ENCODE assay signal across 8 cellular contexts in genomic region chr9:129143031-129143441, GRCh38. TPM values are rescaled to one million over a fixed set of nuclear protein-coding genes. Genes with fewer than 3 reads are reported as not detected.
DNase-seq lines count a peak whose midpoint lies in the region; ATAC-seq and TF ChIP-seq lines count a peak whose summit lies in the region.

No MANE protein-coding gene starts in this region.

- no peaks in the 10 kb centered on the region for H3K27me3 Mint-ChIP-seq in activated CD8-positive, alpha-beta T cell treated with anti-CD3 and anti-CD28 coated beads, Interleukin-2, amount 10 ng/mL, durations not matched to agents 7 days and 5 days (ENCODE audit: low read depth)

- TF ChIP-seq POLR2A in GM19099 (IDR thresholded peaks at IDR 0.05; ENCODE audit: extremely low read depth, insufficient read length, low read depth): peak; percentile 12

- peak overlapping the region; percentile 45 for H3K4me3 ChIP-seq in AG04450 (ENCODE audit: low read depth, low read length)

- peaks cover 50% of the 10 kb centered on the region for H3K4me1 Mint-ChIP-seq in activated CD8-positive, alpha-beta T cell treated with anti-CD3 and anti-CD28 coated beads, Interleukin-2, amount 10 ng/mL, durations not matched to agents 7 days and 5 days (ENCODE audit: low read depth)

- H3K27ac Mint-ChIP-seq in activated CD8-positive, alpha-beta T cell treated with anti-CD3 and anti-CD28 coated beads, Interleukin-2, amount 10 ng/mL, durations not matched to agents 7 days and 5 days: peak overlapping the region; percentile 57

- POLR2A ChIA-PET in AG04450 (lab: Yijun Ruan, JAX): interaction anchor here (0.9 to 3.7 kb wide), 10 partner anchors 9 to 471 kb away, joined by 3 to 29 read pairs (median 4); partner anchors contain the start of gene IER5L
- POLR2A ChIA-PET in activated CD8-positive, alpha-beta T cell treated with anti-CD3 and anti-CD28 coated beads, Interleukin-2, amount 10 ng/mL, durations not matched to agents 7 days and 5 days (lab: Charles Lee): interaction anchor here (0.6 to 1.8 kb wide), 7 partner anchors 31 to 484 kb away, joined by 3 to 5 read pairs (median 3); no protein-coding TSS in a partner anchor

- no peaks in the 10 kb centered on the region for H3K9me3 Mint-ChIP-seq in activated CD8-positive, alpha-beta T cell treated with anti-CD3 and anti-CD28 coated beads, Interleukin-2, amount 10 ng/mL, durations not matched to agents 7 days and 5 days (ENCODE audit: insufficient read depth)

- peak; percentile 94 for TF ChIP-seq CTCF in AG04450 (IDR thresholded peaks at IDR 0.05; ENCODE audit: low read depth, low read length)

- DNase-seq in AG04450 (ENCODE audit: low read depth, low spot score) (peak; percentile 77), NCI-H446 (lab: John Stamatoyannopoulos, UW) (peak; percentile 71 to 82), lung microvascular endothelial cell (ENCODE audit: low read depth in 2 of 2) (peak; percentile 72 to 93)
- DNase-seq in activated CD8-positive, alpha-beta T cell treated with anti-CD3 and anti-CD28 coated beads, Interleukin-2, amount 10 ng/mL, durations not matched to agents 7 days and 5 days: peak; percentile 82
- peak; percentile 70 for DNase-seq in effector CD4-positive, alpha-beta T cell
- DNase-seq in stimulated activated CD4-positive, alpha-beta T cell treated with anti-CD3 and anti-CD28 coated beads, TNF-alpha, amount 100 ng/mL, for 48 hours (ENCODE audit: low read depth in 3 of 3): peak; percentile 53 to 72 (median 58)

- H3K9me3 ChIP-seq in AG04450 (ENCODE audit: control insufficient read depth, insufficient read depth, low read length): no peaks in the 10 kb centered on the region; the same call in 1 of the 2 replicates

- peak overlapping the region; percentile 100 for H3K27ac ChIP-seq in AG04450 (ENCODE audit: low read depth, low read length)

- no peaks in the 10 kb centered on the region for H3K27me3 ChIP-seq in AG04450 (ENCODE audit: control insufficient read depth, insufficient read depth, low read length)

- H3K36me3 Mint-ChIP-seq in activated CD8-positive, alpha-beta T cell treated with anti-CD3 and anti-CD28 coated beads, Interleukin-2, amount 10 ng/mL, durations not matched to agents 7 days and 5 days (ENCODE audit: low read depth): peaks cover 17% of the 10 kb centered on the region

- H3K4me3 Mint-ChIP-seq in activated CD8-positive, alpha-beta T cell treated with anti-CD3 and anti-CD28 coated beads, Interleukin-2, amount 10 ng/mL, durations not matched to agents 7 days and 5 days: no peak overlapping the region

- no peak for ATAC-seq in activated CD8-positive, alpha-beta T cell treated with anti-CD3 and anti-CD28 coated beads, Interleukin-2, amount 10 ng/mL, durations not matched to agents 7 days and 5 days
- ATAC-seq in HG02623 (IDR thresholded peaks at IDR 0.05; ENCODE audit: unreplicated experiment): no peak

- CTCF ChIA-PET in AG04450 (lab: Charles Lee): interaction anchor here (0.5 to 16.1 kb wide), 41 partner anchors 9 to 634 kb away, joined by 3 to 302 read pairs (median 4); partner anchors contain the start of genes C9orf50 and NTMT1
- CTCF ChIA-PET in activated CD8-positive, alpha-beta T cell treated with anti-CD3 and anti-CD28 coated beads, Interleukin-2, amount 10 ng/mL, durations not matched to agents 7 days and 5 days (lab: Charles Lee): interaction anchor here (0.6 to 8.8 kb wide), 52 partner anchors 9 to 595 kb away, joined by 3 to 190 read pairs (median 4); partner anchors contain the start of genes C9orf50, DOLPP1, IER5L and NTMT1

RNA-seq across cellular contexts. Expression of gene PTPA, which starts 31.8 kb away (rescaled TPM):
- polyA plus RNA-seq in AG04450 (2011; rRNA removed): 140 and 159 TPM in 2 replicates
- polyA minus RNA-seq in AG04450 (2011; rRNA and poly(A)+ RNA removed): 141 and 154 TPM in 2 replicates
- total RNA-seq in activated CD8-positive, alpha-beta T cell treated with anti-CD3 and anti-CD28 coated beads, Interleukin-2, amount 10 ng/mL, durations not matched to agents 7 days and 5 days: 100 to 1,000 TPM; 114 to 125 TPM
- 86.1 and 94.8 TPM in 2 replicates for total RNA-seq in lung microvascular endothelial cell

RNA-seq across cellular contexts. Expression of gene CRAT, which starts 32.4 kb away (rescaled TPM):
- 24.3 and 29.3 TPM in 2 replicates for polyA plus RNA-seq in AG04450 (2011; rRNA removed)
- polyA minus RNA-seq in AG04450 (2011; rRNA and poly(A)+ RNA removed): 24.9 and 35.0 TPM in 2 replicates
- total RNA-seq in activated CD8-positive, alpha-beta T cell treated with anti-CD3 and anti-CD28 coated beads, Interleukin-2, amount 10 ng/mL, durations not matched to agents 7 days and 5 days: 10 to 100 TPM; 21.9 to 22.2 TPM
- 24.2 and 25.6 TPM in 2 replicates for total RNA-seq in lung microvascular endothelial cell

RNA-seq across cellular contexts. Expression of gene IER5L, which starts 35.0 kb away (rescaled TPM):
- polyA plus RNA-seq in AG04450 (2011; rRNA removed): 4.9 TPM in 2 replicates
- 4.7 and 6.5 TPM in 2 replicates for polyA minus RNA-seq in AG04450 (2011; rRNA and poly(A)+ RNA removed)
- total RNA-seq in activated CD8-positive, alpha-beta T cell treated with anti-CD3 and anti-CD28 coated beads, Interleukin-2, amount 10 ng/mL, durations not matched to agents 7 days and 5 days: 1 to 10 TPM; 6.0 to 6.1 TPM
- total RNA-seq in lung microvascular endothelial cell: 13.1 and 20.4 TPM in 2 replicates
